9 cellular contexts compared by ENCODE assay signal in the genomic region with DNA sequence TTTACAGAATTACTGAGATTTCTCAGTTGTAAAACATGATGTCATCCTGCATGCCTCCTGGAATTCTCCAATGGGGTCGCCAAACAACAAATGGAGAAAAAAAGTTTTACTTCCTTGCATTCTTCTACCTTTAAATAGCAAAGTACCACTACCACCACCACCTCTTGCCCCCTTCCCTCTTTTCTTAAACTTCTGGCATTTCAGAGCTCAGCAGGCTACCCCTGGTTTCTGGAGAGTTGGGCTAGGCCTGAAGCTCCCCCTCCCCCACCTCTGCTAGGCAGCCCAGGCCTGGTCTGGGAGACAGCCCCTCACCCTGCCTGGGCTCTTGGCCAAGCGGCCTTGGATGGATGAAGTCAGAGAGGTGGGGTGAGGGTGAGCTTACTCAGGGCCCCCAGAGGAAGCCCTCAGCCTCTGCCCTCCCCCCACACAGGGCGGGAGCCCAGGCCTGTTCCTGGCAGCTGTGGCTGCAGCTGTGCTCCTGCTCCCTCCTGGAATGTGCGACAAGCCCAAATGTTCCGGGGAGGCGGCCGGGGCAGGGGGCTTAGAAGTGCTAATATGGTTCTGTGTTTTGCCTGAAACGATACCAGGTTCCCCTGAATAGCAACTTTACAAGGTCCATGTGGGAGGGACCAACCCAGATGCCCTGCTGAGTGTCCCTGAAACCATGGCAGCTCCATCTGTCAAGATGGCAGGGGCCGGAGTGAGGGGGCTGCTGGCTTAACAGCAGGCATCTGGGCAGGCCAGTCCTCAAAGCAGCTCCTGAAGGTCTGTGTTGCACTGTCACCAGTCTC. TPM values are rescaled to one million over a fixed set of nuclear protein-coding genes. Genes with fewer than 3 reads are reported as not detected.
A peak's percentile ranks its signal among the peaks of the same experiment; 100 is the strongest.
DNase-seq lines count a peak whose midpoint lies in the region; ATAC-seq and TF ChIP-seq lines count a peak whose summit lies in the region.
"Had no signal": no experiment of that assay in that cellular context is flagged by ENCODE, and none has a peak within 500 bp of the region (broad histone marks: within the 10 kb centered on the region; RNA-seq: fewer than 3 reads in every experiment).

No MANE protein-coding gene starts in this region.

- peak overlapping the region; percentile 26 for H3K4me2 ChIP-seq in hepatocyte

- no peak overlapping the region for H3K4me3 ChIP-seq in hepatocyte
- H3K4me3 ChIP-seq: GM12878 had no signal

- ATAC-seq in HG03520 (IDR thresholded peaks at IDR 0.05; ENCODE audit: unreplicated experiment) (no peak), HG03135 (IDR thresholded peaks at IDR 0.05; ENCODE audit: unreplicated experiment) (no peak), GM18517 (IDR thresholded peaks at IDR 0.05; ENCODE audit: unreplicated experiment) (no peak)
- ATAC-seq: GM12878 had no signal

- H3K9me2 ChIP-seq in hepatocyte (replicated peaks; ENCODE audit: insufficient read depth) = no peaks in the 10 kb centered on the region

- 47% methylated on average over 9 of the region's 9 CpGs for WGBS in hepatocyte (ENCODE audit: low lambda C conversion rate, missing lambda C conversion rate)

- no peaks in the 10 kb centered on the region for H3K79me2 ChIP-seq in hepatocyte

- H3K27ac ChIP-seq in angular gyrus (ENCODE audit: low read depth, low read length) (peak overlapping the region; percentile 61), hepatocyte (peak overlapping the region; percentile 94)

- no peak for TF ChIP-seq CTCF in hepatocyte (IDR thresholded peaks at IDR 0.05; ENCODE audit: poor library complexity)

- no peaks in the 10 kb centered on the region for H3K27me3 ChIP-seq in hepatocyte

- H4K20me1 ChIP-seq in hepatocyte (ENCODE audit: insufficient read depth, poor library complexity, severe bottlenecking) = no peaks in the 10 kb centered on the region

- no peaks in the 10 kb centered on the region for H3K9me3 ChIP-seq in hepatocyte (ENCODE audit: low read depth)

- peaks cover 20% of the 10 kb centered on the region for H3K4me1 ChIP-seq in hepatocyte (ENCODE audit: insufficient read depth)

- no peaks in the 10 kb centered on the region for H3K36me3 ChIP-seq in hepatocyte (replicated peaks; ENCODE audit: insufficient read depth, low read depth)

- H2AFZ ChIP-seq in hepatocyte = peak overlapping the region; percentile 43

- DNase-seq in EH (ENCODE audit: low read depth) (peak; percentile 75), hepatocyte (ENCODE audit: low spot score) (peak; percentile 86), renal cortical epithelial cell (ENCODE audit: low read depth) (peak; percentile 79), HuH-7.5 (ENCODE audit: low spot score) (no peak)

RNA-seq across cellular contexts. Expression of a gene that starts 5.9 kb away (rescaled TPM):
- total RNA-seq in hepatocyte (not detected in 2 replicates), renal cortical epithelial cell (0.55 and 1.4 TPM in 2 replicates)
- polyA plus RNA-seq in hepatocyte = 0.23 TPM in 1 of 2 replicates, not detected in the other
- total RNA-seq: GM12878 had no signal
- polyA plus RNA-seq: GM12878 had no signal

RNA-seq across cellular contexts. Expression of a gene that starts 26.7 kb away (rescaled TPM):
- total RNA-seq in hepatocyte = 9.8 and 14.1 TPM in 2 replicates
- polyA plus RNA-seq in hepatocyte = 12.6 and 20.1 TPM in 2 replicates
- 33.5 and 73.1 TPM in 2 replicates for total RNA-seq in renal cortical epithelial cell

RNA-seq across cellular contexts. Expression of a gene that starts 27.5 kb away (rescaled TPM):
- total RNA-seq in hepatocyte (317 and 339 TPM in 2 replicates), renal cortical epithelial cell (391 and 514 TPM in 2 replicates)
- polyA plus RNA-seq in hepatocyte = 283 and 313 TPM in 2 replicates
